9 cellular contexts compared by ENCODE assay signal in the genomic region with DNA sequence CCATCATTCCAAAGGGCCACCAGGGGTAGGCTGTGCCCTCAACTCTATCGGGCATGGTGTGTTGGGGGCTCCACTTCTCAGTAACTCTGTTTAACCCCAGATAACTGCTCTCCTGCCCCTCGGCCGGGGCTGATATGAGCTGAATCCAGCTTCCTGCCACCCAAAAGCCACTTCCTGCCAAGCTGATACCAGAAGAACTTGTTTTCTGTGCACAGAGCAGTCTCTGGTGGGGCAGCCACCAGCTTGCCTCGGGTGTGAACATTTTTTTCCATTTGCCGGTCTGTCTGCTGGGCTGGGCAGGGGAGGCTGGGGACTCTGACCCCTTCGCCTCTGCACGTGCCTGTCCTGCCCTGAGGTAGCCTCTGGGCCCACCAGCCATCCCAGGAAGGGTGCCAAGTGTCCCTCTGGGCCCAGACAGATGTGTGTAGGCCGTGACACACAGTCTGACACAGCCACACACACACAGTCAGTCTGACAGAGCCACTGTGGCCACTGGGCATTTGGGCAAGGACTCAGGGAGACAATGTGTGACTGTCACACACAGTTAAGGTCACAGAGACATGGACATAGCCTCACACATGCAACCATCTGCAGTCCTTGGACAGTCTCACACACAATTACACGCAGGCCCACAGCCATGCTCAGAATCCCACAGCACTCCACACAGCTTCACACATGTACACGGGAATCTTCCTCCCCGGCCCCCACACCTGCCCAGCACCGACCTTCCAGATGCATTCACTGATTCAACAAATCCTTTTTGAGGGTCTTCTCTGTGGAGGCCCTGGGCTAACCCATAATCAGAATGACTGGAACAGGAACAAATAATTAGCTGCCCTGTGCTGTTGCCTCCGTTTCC. TPM values are rescaled to one million over a fixed set of nuclear protein-coding genes. Genes with fewer than 3 reads are reported as not detected.
DNase-seq lines count a peak whose midpoint lies in the region; ATAC-seq and TF ChIP-seq lines count a peak whose summit lies in the region.
"Had no signal": no experiment of that assay in that cellular context is flagged by ENCODE, and none has a peak within 500 bp of the region (broad histone marks: within the 10 kb centered on the region; RNA-seq: fewer than 3 reads in every experiment).

No MANE protein-coding gene starts in this region.

- CTCF ChIA-PET in OCI-LY7 (lab: Charles Lee; ENCODE audit: unreplicated experiment): no interaction called here

- peak overlapping the region; percentile 56 to 79 (median 71) for H3K9ac ChIP-seq in BLaER1 treated with 17β-estradiol and CSF1 and Interleukin-3, amounts not matched to agents 10 nM and 100 nM

- no peak for TF ChIP-seq CTCF in OCI-LY7 (conservative IDR thresholded peaks at IDR 0.05; ENCODE audit: low read length)

- peak overlapping the region; percentile 88 to 100 (median 98) for H3K4me2 ChIP-seq in BLaER1 treated with 17β-estradiol and CSF1 and Interleukin-3, amounts not matched to agents 10 nM and 100 nM
- H3K4me2 ChIP-seq in OCI-LY7 (ENCODE audit: low read length): peak overlapping the region; percentile 54

- peaks cover 0 to 38% (median 6%) of the 10 kb centered on the region in 11 experiments; a peak in 12 of 22 replicates for H4K20me1 ChIP-seq in BLaER1 treated with 17β-estradiol and CSF1 and Interleukin-3, amounts not matched to agents 10 nM and 100 nM
- no peaks in the 10 kb centered on the region for H4K20me1 ChIP-seq in OCI-LY7 (ENCODE audit: insufficient read depth, low read length)

- BruUV-seq in OCI-LY7 (replicated peaks; lab: Mats Ljungman, UMichigan): no TSS peak

- peaks cover 55 to 72% (median 66%) of the 10 kb centered on the region in 10 experiments for H3K4me1 ChIP-seq in BLaER1 treated with 17β-estradiol and CSF1 and Interleukin-3, amounts not matched to agents 10 nM and 100 nM
- H3K4me1 ChIP-seq in OCI-LY7 (ENCODE audit: insufficient read depth, low read length, poor library complexity, severe bottlenecking): peaks cover 47% of the 10 kb centered on the region

- POLR2A ChIA-PET in OCI-LY7 (lab: Charles Lee): interaction anchor here (0.6 to 0.7 kb wide), 3 partner anchors 19 to 962 kb away, joined by 3 read pairs; no protein-coding TSS in a partner anchor

- H3K4me3 ChIP-seq in BLaER1 treated with 17β-estradiol and CSF1 and Interleukin-3, amounts not matched to agents 10 nM and 100 nM: peak overlapping the region in 4 of 10 experiments; percentile 2 to 47 (median 22); a peak in 2 of 20 replicates
- no peak overlapping the region for H3K4me3 ChIP-seq in OCI-LY7 (ENCODE audit: low read depth, low read length, poor library complexity, severe bottlenecking)

- no peaks in the 10 kb centered on the region for H3K79me2 ChIP-seq in OCI-LY7 (ENCODE audit: insufficient read depth, low read depth, low read length)

- peak overlapping the region; percentile 78 for H2AFZ ChIP-seq in OCI-LY7 (ENCODE audit: low read length)

- DNase-seq in OCI-LY7 (ENCODE audit: low spot score) (peak; percentile 79), mucosa of gallbladder (ENCODE audit: low spot score) (peak; percentile 41), hepatic stellate cell (ENCODE audit: low spot score) (no peak), anterior cingulate cortex (lab: John Stamatoyannopoulos, UW) (no peak), NCI-H526 treated with DMSO at 0.1 percent for 48 hours (lab: John Stamatoyannopoulos, UW) (no peak)
- DNase-seq in activated T-helper 1 cell treated with anti-CD3 and anti-CD28 coated beads, Interleukin-2, amount 50 U/mL, for 16 hours (ENCODE audit: low read depth in 1 of 2, low spot score in 1 of 2): peak; percentile 47 to 51
- DNase-seq: left cardiac atrium had no signal

- ATAC-seq in GM21390 (IDR thresholded peaks at IDR 0.05; ENCODE audit: unreplicated experiment): no peak

- no peaks in the 10 kb centered on the region for H3K9me3 ChIP-seq in BLaER1 treated with 17β-estradiol and CSF1 and Interleukin-3, amounts not matched to agents 10 nM and 100 nM (replicated peaks in 1 of 11)
- H3K9me3 ChIP-seq in OCI-LY7 (ENCODE audit: low read length): no peaks in the 10 kb centered on the region

- H3K27me3 ChIP-seq in BLaER1 treated with 17β-estradiol and CSF1 and Interleukin-3, amounts not matched to agents 10 nM and 100 nM: no peaks in the 10 kb centered on the region

- no peaks in the 10 kb centered on the region for H3K36me3 ChIP-seq in BLaER1 treated with 17β-estradiol and CSF1 and Interleukin-3, amounts not matched to agents 10 nM and 100 nM
- H3K36me3 ChIP-seq in OCI-LY7 (ENCODE audit: insufficient read depth, low read length): no peaks in the 10 kb centered on the region

- H3K9me2 ChIP-seq in OCI-LY7 (ENCODE audit: insufficient read depth, low read length): no peaks in the 10 kb centered on the region

- H3K27ac ChIP-seq in BLaER1 treated with 17β-estradiol and CSF1 and Interleukin-3, amounts not matched to agents 10 nM and 100 nM: peak overlapping the region; percentile 69 to 92 (median 81); a peak in 21 of 22 replicates
- peak overlapping the region; percentile 58 for H3K27ac ChIP-seq in OCI-LY7 (ENCODE audit: low read depth, low read length, poor library complexity, severe bottlenecking)

- intact Hi-C loops in OCI-LY7 (cut with micrococcal nuclease; ENCODE audit: unreplicated experiment): no loop called here

RNA-seq across cellular contexts. Expression of a gene that starts 45.1 kb away (rescaled TPM):
- total RNA-seq in OCI-LY7 (2014; rRNA removed; shearing (Covaris generic)): 1.5 and 4.2 TPM in 2 replicates
- total RNA-seq in OCI-LY7 (2022) (3.3 and 3.9 TPM in 2 replicates), mucosa of gallbladder (53.0 TPM)

Comparison
In these comparisons a context has a peak if more than half of its experiments do, and no peak if none do; other contexts are left out.
1. DNase-seq: peak in OCI-LY7 (single experiment), activated T-helper 1 cell treated with anti-CD3 and anti-CD28 coated beads, Interleukin-2, amount 50 U/mL, for 16 hours (2 of 2) and mucosa of gallbladder (single experiment); none in hepatic stellate cell (single experiment), anterior cingulate cortex (0 of 58) and NCI-H526 treated with DMSO at 0.1 percent for 48 hours (single experiment).
2. RNA of a gene that starts 45.1 kb away (total RNA-seq): 53.0 TPM in mucosa of gallbladder (single experiment); 1.5 to 4.2 TPM in OCI-LY7; every median in the first group is over 10 times any median in the second.